ENCODE assay signal across 8 cellular contexts in the genomic region with DNA sequence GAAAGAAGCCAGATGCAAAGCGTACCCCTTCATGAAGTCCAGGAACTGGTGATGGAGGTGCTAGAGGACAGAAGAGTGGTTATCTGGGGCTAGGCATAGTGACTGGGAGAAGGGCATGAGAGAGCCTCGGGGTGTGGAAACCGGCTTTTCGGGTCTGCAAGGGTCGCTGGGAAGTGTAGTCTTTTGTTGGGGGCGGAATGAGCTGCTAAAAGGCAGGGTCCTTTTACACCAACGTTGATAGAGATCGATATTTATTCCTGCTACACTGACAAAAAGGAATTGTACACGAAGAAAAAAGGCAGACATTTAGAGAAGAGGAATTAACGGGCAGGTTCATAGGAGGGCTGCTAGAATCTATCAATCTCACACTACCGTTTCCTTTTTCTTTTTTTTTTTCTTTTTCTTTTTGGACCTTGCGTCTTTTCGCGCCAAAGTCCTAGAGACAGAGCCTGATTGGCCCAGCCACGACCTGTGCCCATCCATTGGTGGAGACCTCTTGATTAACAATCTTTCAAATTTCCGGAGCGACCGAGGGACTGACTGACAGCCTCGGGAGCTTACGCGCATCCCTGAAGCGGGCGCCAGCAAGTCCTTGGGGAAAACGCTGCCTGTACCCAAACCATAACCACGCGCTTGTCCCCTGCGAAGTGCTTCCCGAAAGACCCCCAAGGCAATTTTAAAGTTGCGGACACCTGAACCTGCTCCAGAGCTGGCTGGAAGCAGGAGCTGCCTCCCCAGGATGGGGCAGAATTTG. TPM values are rescaled to one million over a fixed set of nuclear protein-coding genes. Genes with fewer than 3 reads are reported as not detected.
DNase-seq lines count a peak whose midpoint lies in the region; ATAC-seq and TF ChIP-seq lines count a peak whose summit lies in the region.

No MANE protein-coding gene starts in this region.

- peaks cover 17% of the 10 kb centered on the region for H3K4me1 Mint-ChIP-seq in activated B cell treated with CpG ODN at 0.5 μM for 24 hours

- CTCF ChIA-PET in activated B cell treated with CpG ODN at 0.5 μM for 24 hours (lab: Charles Lee): interaction anchor here (0.6 to 1.8 kb wide), 11 partner anchors 20 to 422 kb away, joined by 3 to 29 read pairs (median 4); a partner anchor contains a TSS

- H3K4me3 Mint-ChIP-seq in activated B cell treated with CpG ODN at 0.5 μM for 24 hours: peak overlapping the region; percentile 90

- POLR2A ChIA-PET in activated B cell treated with CpG ODN at 0.5 μM for 24 hours (lab: Charles Lee): interaction anchor here (0.6 to 1.7 kb wide), 10 partner anchors 8 to 189 kb away, joined by 3 to 30 read pairs (median 3); a partner anchor contains a TSS

- peak overlapping the region; percentile 72 for H3K4me3 ChIP-seq in AG10803 (ENCODE audit: low read length)

- DNase-seq in AG10803 (ENCODE audit: low read depth): peak; percentile 48
- peak; percentile 42 for DNase-seq in NCI-H2196 treated with DMSO at 0.1 percent for 48 hours (lab: John Stamatoyannopoulos, UW; ENCODE audit: unreplicated experiment)
- peak; percentile 45 for DNase-seq in activated B cell treated with CpG ODN at 0.5 μM for 24 hours
- DNase-seq in cerebellum (ENCODE audit: low spot score): peak; percentile 88
- peak; percentile 65 to 66 for DNase-seq in left colon
- DNase-seq in stimulated activated CD4-positive, alpha-beta T cell treated with anti-CD3 and anti-CD28 coated beads, Interleukin-2, amount 100 ng/mL, for 24 hours: peak; percentile 71 to 78

- peak; percentile 96 for ATAC-seq in GM19023 (IDR thresholded peaks at IDR 0.05; ENCODE audit: unreplicated experiment)
- ATAC-seq in HG03175 (IDR thresholded peaks at IDR 0.05; ENCODE audit: unreplicated experiment): peak; percentile 93
- ATAC-seq in activated B cell treated with CpG ODN at 0.5 μM for 24 hours (ENCODE audit: low read depth): peak; percentile 96
- peak; percentile 92 for ATAC-seq in left colon

- H3K36me3 Mint-ChIP-seq in activated B cell treated with CpG ODN at 0.5 μM for 24 hours (ENCODE audit: low read depth): peaks cover 4% of the 10 kb centered on the region

- no peaks in the 10 kb centered on the region for H3K27me3 Mint-ChIP-seq in activated B cell treated with CpG ODN at 0.5 μM for 24 hours

- TF ChIP-seq CTCF in AG10803 (conservative IDR thresholded peaks at IDR 0.05; ENCODE audit: low read length): no peak
- TF ChIP-seq CTCF in activated B cell treated with CpG ODN at 0.5 μM for 24 hours (IDR thresholded peaks at IDR 0.05): no peak

- intact Hi-C loops in activated B cell treated with CpG ODN at 0.5 μM for 24 hours (cut with micrococcal nuclease): loop anchor here (1.0 kb wide), 5 partner anchors 27 to 191 kb away; a partner anchor contains a TSS
- intact Hi-C loops in left colon (cut with DNase I, micrococcal nuclease): no loop called here

- no peaks in the 10 kb centered on the region for H3K9me3 Mint-ChIP-seq in activated B cell treated with CpG ODN at 0.5 μM for 24 hours

- no peak overlapping the region for H3K27ac Mint-ChIP-seq in activated B cell treated with CpG ODN at 0.5 μM for 24 hours

RNA-seq across cellular contexts. Expression of a gene that starts 27.7 kb away (rescaled TPM):
- 11.8 and 12.1 TPM in 2 replicates for total RNA-seq in activated B cell treated with CpG ODN at 0.5 μM for 24 hours
- total RNA-seq in cerebellum: 12.8 TPM
- total RNA-seq in left colon: 10 to 100 TPM; 32.1 to 33.5 TPM

RNA-seq across cellular contexts. Expression of a gene that starts 56.3 kb away (rescaled TPM):
- 128 and 156 TPM in 2 replicates for total RNA-seq in activated B cell treated with CpG ODN at 0.5 μM for 24 hours
- 309 TPM for total RNA-seq in cerebellum
- 100 to 1,000 TPM; 145 to 155 TPM for total RNA-seq in left colon

Comparison
In these comparisons a context has a peak if more than half of its experiments do, and no peak if none do; other contexts are left out.
1. Peak in every context shown above with its lines: DNase-seq, ATAC-seq and H3K4me3 ChIP-seq.